ENCODE assay signal across 20 cellular contexts in genomic region chr16:89547860-89548259, GRCh38. TPM values are rescaled to one million over a fixed set of nuclear protein-coding genes. Genes with fewer than 3 reads are reported as not detected.
DNase-seq lines count a peak whose midpoint lies in the region; ATAC-seq and TF ChIP-seq lines count a peak whose summit lies in the region.
"Had no signal": no experiment of that assay in that cellular context is flagged by ENCODE, and none has a peak within 500 bp of the region (broad histone marks: within the 10 kb centered on the region; RNA-seq: fewer than 3 reads in every experiment).

No MANE protein-coding gene starts in this region.

- H3K27me3 Mint-ChIP-seq in activated CD4-positive, alpha-beta T cell treated with anti-CD3 and anti-CD28 coated beads for 36 hours: no peaks in the 10 kb centered on the region
- no peaks in the 10 kb centered on the region for H3K27me3 Mint-ChIP-seq in stimulated activated naive CD8-positive, alpha-beta T cell treated with anti-CD3 and anti-CD28 coated beads, Interleukin-15, amount 100 ng/mL, for 72 hours
- no peaks in the 10 kb centered on the region for H3K27me3 Mint-ChIP-seq in activated naive CD8-positive, alpha-beta T cell treated with anti-CD3 and anti-CD28 coated beads, Interleukin-2, amount 10 ng/mL, durations not matched to agents 7 days and 5 days
- H3K27me3 Mint-ChIP-seq: B cell had no signal

- no peaks in the 10 kb centered on the region for H3K27me3 ChIP-seq in testis
- H3K27me3 ChIP-seq: SJSA1 had no signal

- H3K4me1 ChIP-seq in testis: no peaks in the 10 kb centered on the region
- H3K4me1 ChIP-seq: SJSA1 had no signal

- H3K4me3 Mint-ChIP-seq in activated CD4-positive, alpha-beta T cell treated with anti-CD3 and anti-CD28 coated beads for 36 hours: no peak overlapping the region
- peak overlapping the region; percentile 10 to 39 for H3K4me3 Mint-ChIP-seq in stimulated activated naive CD8-positive, alpha-beta T cell treated with anti-CD3 and anti-CD28 coated beads, Interleukin-15, amount 100 ng/mL, for 72 hours
- no peak overlapping the region for H3K4me3 Mint-ChIP-seq in activated naive CD8-positive, alpha-beta T cell treated with anti-CD3 and anti-CD28 coated beads, Interleukin-2, amount 10 ng/mL, durations not matched to agents 7 days and 5 days
- H3K4me3 Mint-ChIP-seq: B cell had no signal

- no peaks in the 10 kb centered on the region for H3K9me3 ChIP-seq in testis
- H3K9me3 ChIP-seq: SJSA1 had no signal

- TF ChIP-seq CTCF in testis (IDR thresholded peaks at IDR 0.05): no peak

- POLR2A ChIA-PET in activated CD4-positive, alpha-beta T cell treated with anti-CD3 and anti-CD28 coated beads for 36 hours (lab: Charles Lee): no interaction called here
- POLR2A ChIA-PET in activated naive CD8-positive, alpha-beta T cell treated with anti-CD3 and anti-CD28 coated beads, Interleukin-2, amount 10 ng/mL, durations not matched to agents 7 days and 5 days (lab: Charles Lee): no interaction called here

- intact Hi-C loops in activated CD4-positive, alpha-beta T cell treated with anti-CD3 and anti-CD28 coated beads for 36 hours (cut with DNase I, micrococcal nuclease): no loop called here
- intact Hi-C loops in posterior vena cava (cut with DNase I) (no loop called here), testis (cut with DNase I; ENCODE audit: low total_unique reads) (no loop called here)

- no peak overlapping the region for H3K4me3 ChIP-seq in testis
- H3K4me3 ChIP-seq: PC-9, SJSA1 had no signal

- CTCF ChIA-PET in activated CD4-positive, alpha-beta T cell treated with anti-CD3 and anti-CD28 coated beads for 36 hours (lab: Charles Lee): interaction anchor here (1.0 kb wide), 1 partner anchor 9 kb away, joined by 3 read pairs; no protein-coding TSS in a partner anchor

- H3K36me3 ChIP-seq in testis (ENCODE audit: low read depth, missing control alignments): no peaks in the 10 kb centered on the region

- H3K27ac Mint-ChIP-seq in activated CD4-positive, alpha-beta T cell treated with anti-CD3 and anti-CD28 coated beads for 36 hours: peak overlapping the region; percentile 51
- peak overlapping the region; percentile 71 to 76 for H3K27ac Mint-ChIP-seq in stimulated activated naive CD8-positive, alpha-beta T cell treated with anti-CD3 and anti-CD28 coated beads, Interleukin-15, amount 100 ng/mL, for 72 hours
- H3K27ac Mint-ChIP-seq in activated naive CD8-positive, alpha-beta T cell treated with anti-CD3 and anti-CD28 coated beads, Interleukin-2, amount 10 ng/mL, durations not matched to agents 7 days and 5 days: peak overlapping the region; percentile 92
- H3K27ac Mint-ChIP-seq: B cell had no signal

- H3K9me3 Mint-ChIP-seq in activated CD4-positive, alpha-beta T cell treated with anti-CD3 and anti-CD28 coated beads for 36 hours (ENCODE audit: low read depth): no peaks in the 10 kb centered on the region
- H3K9me3 Mint-ChIP-seq in stimulated activated naive CD8-positive, alpha-beta T cell treated with anti-CD3 and anti-CD28 coated beads, Interleukin-15, amount 100 ng/mL, for 72 hours: no peaks in the 10 kb centered on the region
- no peaks in the 10 kb centered on the region for H3K9me3 Mint-ChIP-seq in activated naive CD8-positive, alpha-beta T cell treated with anti-CD3 and anti-CD28 coated beads, Interleukin-2, amount 10 ng/mL, durations not matched to agents 7 days and 5 days

- ATAC-seq in activated CD4-positive, alpha-beta T cell treated with anti-CD3 and anti-CD28 coated beads for 36 hours: no peak
- no peak for ATAC-seq in stimulated activated naive CD8-positive, alpha-beta T cell treated with anti-CD3 and anti-CD28 coated beads, Interleukin-15, amount 100 ng/mL, for 72 hours
- no peak for ATAC-seq in stimulated activated naive CD8-positive, alpha-beta T cell treated with anti-CD3 and anti-CD28 coated beads, Interleukin-15, Interleukin-2, amounts not matched to agents 100 U/mL and 50 U/mL, for 24 hours
- ATAC-seq in activated naive CD8-positive, alpha-beta T cell treated with anti-CD3 and anti-CD28 coated beads, Interleukin-2, amount 10 ng/mL, durations not matched to agents 7 days and 5 days (ENCODE audit: low read depth): no peak
- no peak for ATAC-seq in HG03565 (IDR thresholded peaks at IDR 0.05; ENCODE audit: unreplicated experiment)
- ATAC-seq: Right ventricle myocardium inferior had no signal

- H3K36me3 Mint-ChIP-seq in activated CD4-positive, alpha-beta T cell treated with anti-CD3 and anti-CD28 coated beads for 36 hours (ENCODE audit: low read depth): peaks cover 13% of the 10 kb centered on the region
- H3K36me3 Mint-ChIP-seq in activated naive CD8-positive, alpha-beta T cell treated with anti-CD3 and anti-CD28 coated beads, Interleukin-2, amount 10 ng/mL, durations not matched to agents 7 days and 5 days: peaks cover 6% of the 10 kb centered on the region

- peaks cover 17% of the 10 kb centered on the region for H3K4me1 Mint-ChIP-seq in activated CD4-positive, alpha-beta T cell treated with anti-CD3 and anti-CD28 coated beads for 36 hours
- H3K4me1 Mint-ChIP-seq in stimulated activated naive CD8-positive, alpha-beta T cell treated with anti-CD3 and anti-CD28 coated beads, Interleukin-15, amount 100 ng/mL, for 72 hours: peaks cover 34% of the 10 kb centered on the region
- peaks cover 14% of the 10 kb centered on the region for H3K4me1 Mint-ChIP-seq in activated naive CD8-positive, alpha-beta T cell treated with anti-CD3 and anti-CD28 coated beads, Interleukin-2, amount 10 ng/mL, durations not matched to agents 7 days and 5 days

- WGBS in testis, 2 donors: 96 to 98% methylated on average over 20 of the region's 20 CpGs

- DNase-seq in activated CD4-positive, alpha-beta T cell treated with anti-CD3 and anti-CD28 coated beads for 36 hours: no peak
- DNase-seq in activated CD4-positive, alpha-beta T cell treated with anti-CD3 and anti-CD28 coated beads for 4 hours: no peak
- no peak for DNase-seq in stimulated activated naive CD8-positive, alpha-beta T cell treated with anti-CD3 and anti-CD28 coated beads, Interleukin-15, amount 100 ng/mL, for 72 hours
- DNase-seq in stimulated activated naive CD8-positive, alpha-beta T cell treated with anti-CD3 and anti-CD28 coated beads, Interleukin-15, Interleukin-2, amounts not matched to agents 100 U/mL and 50 U/mL, for 24 hours: no peak
- no peak for DNase-seq in activated naive CD8-positive, alpha-beta T cell treated with anti-CD3 and anti-CD28 coated beads, Interleukin-2, amount 10 ng/mL, durations not matched to agents 7 days and 5 days
- DNase-seq in posterior vena cava (ENCODE audit: low spot score) (peak; percentile 70), testis (no peak)
- DNase-seq: DMS153, DND-41, KBM-7, MM.1S, NCI-H2029, NCI-H2227 treated with DMSO at 0.1 percent for 48 hours, NCI-H526 treated with DMSO at 0.1 percent for 48 hours, PC-9 had no signal

- H3K27ac ChIP-seq in testis: no peak overlapping the region
- H3K27ac ChIP-seq: 22Rv1, PC-9, SJSA1 had no signal

- TF ChIP-seq POLR2A in testis (IDR thresholded peaks at IDR 0.05): no peak

RNA-seq across cellular contexts. Expression of gene RPL13, which starts 12.6 kb away (rescaled TPM):
- 1,000 to 10,000 TPM; 2,518 to 3,038 TPM for total RNA-seq in activated CD4-positive, alpha-beta T cell treated with anti-CD3 and anti-CD28 coated beads for 36 hours
- total RNA-seq in activated naive CD8-positive, alpha-beta T cell treated with anti-CD3 and anti-CD28 coated beads, Interleukin-2, amount 10 ng/mL, durations not matched to agents 7 days and 5 days: 1,000 to 10,000 TPM; 2,631 to 2,711 TPM
- total RNA-seq in posterior vena cava: 1,000 to 10,000 TPM; 1,338 to 1,459 TPM
- total RNA-seq in testis: 1,000 to 10,000 TPM; 1,952 to 3,862 TPM
- polyA plus RNA-seq in testis (ENCODE audit: insufficient read depth, low read depth, low replicate concordance): 1,947 TPM

RNA-seq across cellular contexts. Expression of gene CPNE7, which starts 27.7 kb away (rescaled TPM):
- total RNA-seq in activated CD4-positive, alpha-beta T cell treated with anti-CD3 and anti-CD28 coated beads for 36 hours: 10 to 100 TPM; 17.3 to 18.7 TPM
- total RNA-seq in activated naive CD8-positive, alpha-beta T cell treated with anti-CD3 and anti-CD28 coated beads, Interleukin-2, amount 10 ng/mL, durations not matched to agents 7 days and 5 days: 1 to 10 TPM; 3.9 to 4.3 TPM
- total RNA-seq in posterior vena cava (under 1 TPM in 1 of 2 donors, not detected in 1; 0.71 TPM), testis (10 to 100 TPM; 12.5 to 15.0 TPM)
- polyA plus RNA-seq in testis (ENCODE audit: insufficient read depth, low read depth, low replicate concordance): 3.3 TPM
- total RNA-seq: Right ventricle myocardium inferior had no signal

RNA-seq across cellular contexts. Expression of gene SPG7, which starts 39.7 kb away (rescaled TPM):
- 10 to 100 TPM; 68.6 to 76.7 TPM for total RNA-seq in activated CD4-positive, alpha-beta T cell treated with anti-CD3 and anti-CD28 coated beads for 36 hours
- total RNA-seq in activated naive CD8-positive, alpha-beta T cell treated with anti-CD3 and anti-CD28 coated beads, Interleukin-2, amount 10 ng/mL, durations not matched to agents 7 days and 5 days: 100 to 1,000 TPM; 112 to 113 TPM
- total RNA-seq in posterior vena cava: 10 to 100 TPM; 64.1 to 65.2 TPM
- 100 to 1,000 TPM; 275 to 307 TPM for total RNA-seq in testis
- polyA plus RNA-seq in testis (ENCODE audit: insufficient read depth, low read depth, low replicate concordance): 97.9 TPM

RNA-seq across cellular contexts. Expression of gene ANKRD11, which starts 57.5 kb away (rescaled TPM):
- total RNA-seq in activated CD4-positive, alpha-beta T cell treated with anti-CD3 and anti-CD28 coated beads for 36 hours: 100 to 1,000 TPM; 144 to 145 TPM
- 100 to 1,000 TPM; 213 to 217 TPM for total RNA-seq in activated naive CD8-positive, alpha-beta T cell treated with anti-CD3 and anti-CD28 coated beads, Interleukin-2, amount 10 ng/mL, durations not matched to agents 7 days and 5 days
- 100 to 1,000 TPM in 1 of 2 donors, 10 to 100 TPM in 1; 95.0 to 110 TPM for total RNA-seq in posterior vena cava
- total RNA-seq in testis: 100 to 1,000 TPM; 150 to 187 TPM
- 49.7 TPM for polyA plus RNA-seq in testis (ENCODE audit: insufficient read depth, low read depth, low replicate concordance)

Comparison
In these comparisons a context has a peak if more than half of its experiments do, and no peak if none do; other contexts are left out.
1. H3K4me3 Mint-ChIP-seq: peak in stimulated activated naive CD8-positive, alpha-beta T cell treated with anti-CD3 and anti-CD28 coated beads, Interleukin-15, amount 100 ng/mL, for 72 hours (2 of 2); none in activated CD4-positive, alpha-beta T cell treated with anti-CD3 and anti-CD28 coated beads for 36 hours (single experiment) and activated naive CD8-positive, alpha-beta T cell treated with anti-CD3 and anti-CD28 coated beads, Interleukin-2, amount 10 ng/mL, durations not matched to agents 7 days and 5 days (single experiment).
2. Peak in every context shown above with its lines, with median percentiles within 50 percentile points of each other: H3K27ac Mint-ChIP-seq.